8 cellular contexts compared by ENCODE assay signal in the genomic region with DNA sequence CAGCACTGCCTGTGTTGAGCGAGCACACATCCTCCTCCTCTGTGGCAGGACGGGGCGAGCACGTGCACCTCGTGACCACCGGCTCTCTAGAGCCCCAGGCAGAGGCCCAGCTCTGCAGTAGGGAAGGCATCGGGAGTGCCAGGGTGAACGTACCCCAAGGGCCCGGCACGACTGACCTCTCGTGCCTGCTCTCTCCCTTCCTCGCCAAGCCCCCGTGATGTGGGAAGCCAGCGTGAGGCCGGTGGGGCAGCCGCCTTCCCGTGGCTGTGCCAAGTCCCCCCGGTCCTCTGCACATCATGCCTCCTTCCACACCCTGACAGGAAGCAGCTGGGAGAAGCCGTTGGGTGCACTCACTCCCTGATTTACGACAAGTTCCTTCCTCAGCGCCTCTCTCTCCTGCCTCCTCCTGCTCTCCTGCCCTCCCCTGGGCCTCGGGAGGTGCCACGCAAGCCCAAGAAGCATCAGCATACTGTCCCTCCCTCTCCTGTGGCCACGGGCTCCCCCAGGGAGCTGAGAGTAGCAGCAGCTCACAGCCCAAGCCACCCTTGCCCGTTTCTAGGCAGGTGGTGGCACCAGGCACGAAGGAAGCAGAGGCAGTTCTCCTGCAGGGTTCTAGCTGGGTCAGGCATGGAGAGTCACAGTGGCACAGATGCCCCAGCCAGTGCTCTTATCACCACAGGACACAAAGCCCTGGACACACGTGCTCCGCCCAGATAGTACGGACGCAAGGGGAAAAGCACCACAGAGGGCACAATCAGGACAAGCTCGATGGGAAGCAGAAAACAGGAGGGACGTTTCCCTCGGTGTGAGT. TPM values are rescaled to one million over a fixed set of nuclear protein-coding genes. Genes with fewer than 3 reads are reported as not detected.
A peak's percentile ranks its signal among the peaks of the same experiment; 100 is the strongest.
DNase-seq lines count a peak whose midpoint lies in the region; ATAC-seq, FAIRE-seq and TF ChIP-seq lines count a peak whose summit lies in the region.

No MANE protein-coding gene starts in this region.

- no peak for TF ChIP-seq POLR2A in GM12892 (IDR thresholded peaks at IDR 0.05; ENCODE audit: low read depth, low read length)

- no peak for ATAC-seq in GM21381 (IDR thresholded peaks at IDR 0.05; ENCODE audit: unreplicated experiment)
- no peak for ATAC-seq in HG03025 (IDR thresholded peaks at IDR 0.05; ENCODE audit: low FRiP score, unreplicated experiment)

- DNase-seq in AML-193 (lab: John Stamatoyannopoulos, UW) = peak; percentile 68 to 81
- peak; percentile 93 for DNase-seq in KG1 (lab: John Stamatoyannopoulos, UW)
- peak; percentile 21 for DNase-seq in amniotic epithelial cell (ENCODE audit: low read depth)
- peak; percentile 24 for DNase-seq in midbrain (lab: John Stamatoyannopoulos, UW)
- no peak for DNase-seq in GM12892 (ENCODE audit: insufficient read length)
- no peak for DNase-seq in effector CD8-positive, alpha-beta T cell (lab: John Stamatoyannopoulos, UW)

- FAIRE-seq in GM12892 (lab: Jason Lieb, UNC) = no peak

RNA-seq across cellular contexts. Expression of a gene that starts 47.0 kb away (rescaled TPM):
- polyA plus RNA-seq in GM12892 (2012; ENCODE audit: missing spikeins) = 1.4 TPM

Comparison
In these comparisons a context has a peak if more than half of its experiments do, and no peak if none do; other contexts are left out.
1. DNase-seq: peak in AML-193 (2 of 2), KG1 (single experiment), amniotic epithelial cell (single experiment) and midbrain (single experiment); none in GM12892 (single experiment) and effector CD8-positive, alpha-beta T cell (single experiment).